Comparison of ENCODE assay signal across 14 cellular contexts in genomic region chr4:144649646-144650045, GRCh38. TPM values are rescaled to one million over a fixed set of nuclear protein-coding genes. Genes with fewer than 3 reads are reported as not detected.
DNase-seq lines count a peak whose midpoint lies in the region; ATAC-seq and TF ChIP-seq lines count a peak whose summit lies in the region.
"Had no signal": no experiment of that assay in that cellular context is flagged by ENCODE, and none has a peak within 500 bp of the region (broad histone marks: within the 10 kb centered on the region; RNA-seq: fewer than 3 reads in every experiment).

No MANE protein-coding gene starts in this region.

- no peaks in the 10 kb centered on the region for H3K36me3 ChIP-seq in IMR-90 (ENCODE audit: control insufficient read depth, insufficient read depth, low read length)
- H3K36me3 ChIP-seq: WERI-Rb-1 had no signal

- H2AK5ac ChIP-seq in IMR-90 (ENCODE audit: low read depth, low read length), result no peak overlapping the region

- TF ChIP-seq POLR2A in IMR-90 (IDR thresholded peaks at IDR 0.05; ENCODE audit: low read depth, low read length), result no peak

- no peak overlapping the region for H3K56ac ChIP-seq in IMR-90 (ENCODE audit: extremely low read depth, insufficient read depth, low read length)

- H3K4ac ChIP-seq in IMR-90 (ENCODE audit: low read depth, low read length), result no peak overlapping the region

- ATAC-seq in IMR-90 (ENCODE audit: low read depth) (no peak), GM18517 (IDR thresholded peaks at IDR 0.05; ENCODE audit: unreplicated experiment) (no peak)
- ATAC-seq: effector memory CD8-positive, alpha-beta T cell had no signal

- H4K20me1 ChIP-seq in IMR-90 (ENCODE audit: insufficient read depth, low read length), result no peaks in the 10 kb centered on the region

- H2AFZ ChIP-seq in IMR-90 (replicated peaks; ENCODE audit: low read length, poor library complexity), result no peak overlapping the region

- no peak overlapping the region for H2BK15ac ChIP-seq in IMR-90 (ENCODE audit: low read depth, low read length)

- H2BK120ac ChIP-seq in IMR-90 (ENCODE audit: low read depth, low read length), result no peak overlapping the region

- no peak overlapping the region for H2BK20ac ChIP-seq in IMR-90 (ENCODE audit: low read depth, low read length)

- H4K5ac ChIP-seq in IMR-90 (ENCODE audit: low read depth, low read length), result no peak overlapping the region

- H3K14ac ChIP-seq in IMR-90 (replicated peaks; ENCODE audit: low read depth, low read length), result no peak overlapping the region

- BruUV-seq in IMR-90 (replicated peaks; lab: Mats Ljungman, UMichigan), result no TSS peak

- CTCF ChIA-PET in IMR-90 (lab: Yijun Ruan, JAX), result no interaction called here

- dilution Hi-C loops in IMR-90 (cut with HindIII; ENCODE audit: low sequenced_read_pairs, unreplicated experiment), result no loop called here

- no peak overlapping the region for H4K8ac ChIP-seq in IMR-90 (ENCODE audit: low read depth in 2 of 2, low read length in 2 of 2)

- WGBS in IMR-90 (ENCODE audit: extremely low coverage in 2 of 2, insufficient read length in 1 of 2), 2 experiments, result no CpG with 5 or more reads among the region's 1 CpG

- no peak overlapping the region for H3K4me3 ChIP-seq in IMR-90 (ENCODE audit: insufficient read depth, low read depth, low read length)
- H3K4me3 ChIP-seq in choroid plexus epithelial cell (ENCODE audit: low read depth, low read length), result peak overlapping the region; percentile 0

- H3K23ac ChIP-seq in IMR-90 (ENCODE audit: low read depth, low read length), result peak overlapping the region; percentile 1; the same call in 1 of the 2 replicates

- POLR2A ChIA-PET in IMR-90 (lab: Charles Lee; ENCODE audit: unreplicated experiment), result no interaction called here

- no peak for TF ChIP-seq RAD21 in IMR-90 (IDR thresholded peaks at IDR 0.05; ENCODE audit: low read length)

- H3K79me1 ChIP-seq in IMR-90 (ENCODE audit: low read depth in 1 of 2, low read length in 2 of 2), result peaks cover 16 to 19% of the 10 kb centered on the region in 2 experiments

- no peak overlapping the region for H3K9ac ChIP-seq in IMR-90 (ENCODE audit: low read depth, low read length)

- DNase-seq in IMR-90, result no peak
- peak; percentile 79 for DNase-seq in NCI-H345 treated with DMSO at 0.1 percent for 48 hours (lab: John Stamatoyannopoulos, UW; ENCODE audit: unreplicated experiment)
- no peak for DNase-seq in choroid plexus epithelial cell (ENCODE audit: low read depth)
- peak; percentile 93 for DNase-seq in pons (ENCODE audit: low spot score)
- DNase-seq in GM19240 (ENCODE audit: insufficient read length, low spot score), result no peak
- no peak for DNase-seq in activated gamma-delta T cell treated with Interleukin-2 at 50 U/mL for 16 hours
- no peak for DNase-seq in activated CD8-positive, alpha-beta memory T cell treated with anti-CD3 and anti-CD28 coated beads, Interleukin-2, amount 50 U/mL, for 48 hours
- DNase-seq: effector memory CD8-positive, alpha-beta T cell; NCI-H2171 treated with DMSO at 0.1 percent for 48 hours; WERI-Rb-1 had no signal

- H3K18ac ChIP-seq in IMR-90 (ENCODE audit: low read depth, low read length), result no peak overlapping the region

- H3K27me3 ChIP-seq in IMR-90 (ENCODE audit: control insufficient read depth, insufficient read depth, low read length), result no peaks in the 10 kb centered on the region

- H3K4me1 ChIP-seq in IMR-90 (ENCODE audit: control insufficient read depth, insufficient read depth, low read length), result peaks cover 7% of the 10 kb centered on the region

- no peak overlapping the region; the same call in 1 of the 2 replicates for H3K4me2 ChIP-seq in IMR-90 (ENCODE audit: low read depth, low read length)

- H3K27ac ChIP-seq in IMR-90 (ENCODE audit: insufficient read depth, low read length), result no peak overlapping the region
- H3K27ac ChIP-seq: C4-2B, RWPE1, WERI-Rb-1 had no signal

- in situ Hi-C loops in IMR-90 (cut with MboI; ENCODE audit: low sequenced_read_pairs), result no loop called here

- TF ChIP-seq CTCF in IMR-90 (conservative IDR thresholded peaks at IDR 0.05; ENCODE audit: low read depth, low read length) (no peak), choroid plexus epithelial cell (conservative IDR thresholded peaks at IDR 0.05; ENCODE audit: low read depth, low read length) (no peak)

- peaks cover 1% of the 10 kb centered on the region; the same call in 1 of the 2 replicates for H3K9me1 ChIP-seq in IMR-90 (ENCODE audit: insufficient read depth, low read length)

- no peak overlapping the region for H2AK9ac ChIP-seq in IMR-90 (replicated peaks; ENCODE audit: low read depth, low read length, poor library complexity)

- no peak overlapping the region for H2BK5ac ChIP-seq in IMR-90 (ENCODE audit: low read depth, low read length, poor library complexity, severe bottlenecking)

- intact Hi-C loops in IMR-90 (cut with micrococcal nuclease), result loop anchor here (10.0 kb wide), 1 partner anchor 445 kb away; the partner anchor contains the start of genes ABCE1 and ANAPC10

- no peaks in the 10 kb centered on the region for H3K9me3 ChIP-seq in IMR-90 (ENCODE audit: control insufficient read depth, insufficient read depth, low read length)

- H4K91ac ChIP-seq in IMR-90 (ENCODE audit: insufficient read depth, low read depth, low read length), result no peak overlapping the region

TF ChIP-seq in IMR-90, 13 proteins besides CTCF, POLR2A, EP300 and RAD21:
- no peak for TF ChIP-seq NFE2L2 (IDR thresholded peaks at IDR 0.05; ENCODE audit: low read depth, low read length)
- no peak for TF ChIP-seq USF2 (IDR thresholded peaks at IDR 0.05; ENCODE audit: low read depth, low read length)

RNA-seq across cellular contexts. Expression of gene HHIP, which starts 3.7 kb away (rescaled TPM):
- 6.6 and 8.6 TPM in 2 replicates for total RNA-seq in IMR-90 (2012; rRNA removed)
- polyA plus RNA-seq in IMR-90 (2012; rRNA removed), result 7.8 and 9.6 TPM in 2 replicates
- 2.6 and 3.4 TPM in 2 replicates for polyA plus RNA-seq in IMR-90 (2012; cell fraction: cytosol; rRNA removed)
- polyA plus RNA-seq in IMR-90 (2012; cell fraction: nucleus; rRNA removed; ENCODE audit: low replicate concordance), result 1.2 and 3.9 TPM in 2 replicates
- polyA plus RNA-seq: neural cell had no signal

Comparison
In these comparisons a context has a peak if more than half of its experiments do, and no peak if none do; other contexts are left out.
1. DNase-seq: peak in NCI-H345 treated with DMSO at 0.1 percent for 48 hours (single experiment) and pons (single experiment); none in IMR-90 (single experiment), choroid plexus epithelial cell (single experiment), GM19240 (single experiment), activated gamma-delta T cell treated with Interleukin-2 at 50 U/mL for 16 hours (single experiment) and activated CD8-positive, alpha-beta memory T cell treated with anti-CD3 and anti-CD28 coated beads, Interleukin-2, amount 50 U/mL, for 48 hours (single experiment).